Comparison of ENCODE assay signal across 20 cellular contexts in the genomic region with DNA sequence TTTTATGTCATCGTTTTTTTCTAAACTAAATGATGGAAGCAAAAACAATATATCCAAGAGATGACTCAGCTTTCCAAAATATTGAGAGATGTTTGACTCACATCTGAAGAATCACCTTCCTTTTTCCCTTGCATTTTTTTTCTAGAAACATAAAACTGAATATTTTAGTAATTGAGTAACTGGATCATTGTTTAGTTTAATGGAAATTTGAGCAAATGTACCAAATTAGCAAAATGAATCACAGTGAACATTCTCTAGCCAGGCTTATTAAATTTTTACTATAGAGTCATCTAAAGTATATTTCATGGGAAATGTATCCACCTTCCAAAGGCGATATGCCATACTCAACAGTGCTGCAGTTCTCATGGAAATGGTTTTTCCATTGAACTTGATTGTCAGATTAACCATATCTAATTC.
DNase-seq lines count a peak whose midpoint lies in the region; ATAC-seq, FAIRE-seq and TF ChIP-seq lines count a peak whose summit lies in the region.
"Had no signal": no experiment of that assay in that cellular context is flagged by ENCODE, and none has a peak within 500 bp of the region (broad histone marks: within the 10 kb centered on the region; RNA-seq: fewer than 3 reads in every experiment).

No MANE protein-coding gene starts in this region.

- 87 to 92% methylated on average over 2 of the region's 2 CpGs for WGBS in upper lobe of left lung, 2 donors
- 95% methylated on average over 2 of the region's 2 CpGs for WGBS in sigmoid colon, 2 donors
- 79% methylated on average over 2 of the region's 2 CpGs for WGBS in gastroesophageal sphincter (ENCODE audit: low coverage in 1 of 2), 2 donors

- intact Hi-C loops in endothelial cell of umbilical vein (cut with micrococcal nuclease), result no loop called here
- intact Hi-C loops in sigmoid colon (cut with DNase I), result no loop called here

- CTCF ChIA-PET in endothelial cell of umbilical vein (lab: Charles Lee), result no interaction called here

- peak overlapping the region; percentile 6; the same call in 1 of the 2 replicates for H3K27ac ChIP-seq in SJSA1
- H3K27ac ChIP-seq in endothelial cell of umbilical vein (ENCODE audit: insufficient read depth, low read depth, low read length), result peak overlapping the region; percentile 76
- H3K27ac ChIP-seq in upper lobe of left lung, result no peak overlapping the region
- H3K27ac ChIP-seq in sigmoid colon, result no peak overlapping the region
- H3K27ac ChIP-seq in gastroesophageal sphincter, result no peak overlapping the region
- H3K27ac ChIP-seq: tibial nerve had no signal

- no peaks in the 10 kb centered on the region for H3K9me3 ChIP-seq in SJSA1 (replicated peaks)
- no peaks in the 10 kb centered on the region for H3K9me3 ChIP-seq in endothelial cell of umbilical vein (replicated peaks; ENCODE audit: control insufficient read depth, insufficient read depth, low read length)
- H3K9me3 ChIP-seq in upper lobe of left lung, result no peaks in the 10 kb centered on the region
- H3K9me3 ChIP-seq in MG63, result peaks cover 4% of the 10 kb centered on the region; the same call in 1 of the 2 replicates
- H3K9me3 ChIP-seq in sigmoid colon, result no peaks in the 10 kb centered on the region
- H3K9me3 ChIP-seq in gastroesophageal sphincter, result no peaks in the 10 kb centered on the region

- H3K4me3 ChIP-seq in SJSA1 (no peak overlapping the region), endothelial cell of umbilical vein (replicated peaks in 1 of 3; ENCODE audit: insufficient read depth in 1 of 3, low read depth in 1 of 3, low read length in 3 of 3) (no peak overlapping the region), skeletal muscle cell (ENCODE audit: low read depth, low read length) (no peak overlapping the region), upper lobe of left lung (no peak overlapping the region), MG63 (no peak overlapping the region), sigmoid colon (no peak overlapping the region), gastroesophageal sphincter (no peak overlapping the region)
- H3K4me3 ChIP-seq: tibial nerve had no signal

- H3K27me3 ChIP-seq in SJSA1 (replicated peaks) (no peaks in the 10 kb centered on the region), endothelial cell of umbilical vein (ENCODE audit: control insufficient read depth in 2 of 2, insufficient read depth in 2 of 2, low read length in 2 of 2) (no peaks in the 10 kb centered on the region), upper lobe of left lung (no peaks in the 10 kb centered on the region), MG63 (no peaks in the 10 kb centered on the region), sigmoid colon (no peaks in the 10 kb centered on the region), gastroesophageal sphincter (no peaks in the 10 kb centered on the region)
- H3K27me3 ChIP-seq: tibial nerve had no signal

- TF ChIP-seq CTCF in endothelial cell of umbilical vein (IDR thresholded peaks at IDR 0.05; ENCODE audit: extremely low read depth in 1 of 2, insufficient read depth in 1 of 2, low read depth in 1 of 2, low read length in 2 of 2), result no peak
- no peak for TF ChIP-seq CTCF in upper lobe of left lung (IDR thresholded peaks at IDR 0.05)
- no peak for TF ChIP-seq CTCF in sigmoid colon (IDR thresholded peaks at IDR 0.05)
- no peak for TF ChIP-seq CTCF in gastroesophageal sphincter (IDR thresholded peaks at IDR 0.05)

- H4K20me1 ChIP-seq in endothelial cell of umbilical vein (replicated peaks; ENCODE audit: control insufficient read depth, extremely low read depth, insufficient read depth, low read length), result no peaks in the 10 kb centered on the region

- no peak overlapping the region for H3K9ac ChIP-seq in endothelial cell of umbilical vein (replicated peaks; ENCODE audit: extremely low read depth, insufficient read depth, low read length)

- BruUV-seq in endothelial cell of umbilical vein (replicated peaks; lab: Mats Ljungman, UMichigan), result no TSS peak

- H3K4me2 ChIP-seq in endothelial cell of umbilical vein (ENCODE audit: insufficient read depth, low read length), result peak overlapping the region; percentile 42

- peak overlapping the region; percentile 54 for H2AFZ ChIP-seq in endothelial cell of umbilical vein (ENCODE audit: low read depth, low read length)

- ATAC-seq in upper lobe of left lung (ENCODE audit: low FRiP score in 2 of 2), result no peak
- no peak for ATAC-seq in gastroesophageal sphincter
- ATAC-seq: activated CD8-positive, alpha-beta T cell treated with anti-CD3 and anti-CD28 coated beads for 36 hours; activated naive CD4-positive, alpha-beta T cell treated with anti-CD3 and anti-CD28 coated beads, Interleukin-2, amount 50 U/mL, for 72 hours; activated T-cell treated with anti-CD3 and anti-CD28 coated beads, Interleukin-2, amount 50 U/mL, for 4 hours; natural killer cell treated with Interleukin-12 subunit alpha and Interleukin-12 subunit beta and Interleukin-15 and Interleukin-18, amount 100 ng/mL, for 72 hours; Right ventricle myocardium inferior; stimulated activated memory B cell treated with anti-CD40 and anti-IgM and Interleukin-4, amounts not matched to agents 10 μg/mL and 1 μg/mL and 100 μg/mL, for 72 hours; T-helper 17 cell had no signal

- H3K79me2 ChIP-seq in endothelial cell of umbilical vein (ENCODE audit: control insufficient read depth, insufficient read depth, low read length), result no peaks in the 10 kb centered on the region

- H3K36me3 ChIP-seq in SJSA1 (no peaks in the 10 kb centered on the region), endothelial cell of umbilical vein (ENCODE audit: control insufficient read depth in 2 of 2, extremely low read depth in 1 of 2, insufficient read depth in 2 of 2, low read length in 2 of 2) (no peaks in the 10 kb centered on the region), upper lobe of left lung (no peaks in the 10 kb centered on the region), MG63 (no peaks in the 10 kb centered on the region), sigmoid colon (no peaks in the 10 kb centered on the region), gastroesophageal sphincter (no peaks in the 10 kb centered on the region)
- H3K36me3 ChIP-seq: tibial nerve had no signal

- dilution Hi-C loops in endothelial cell of umbilical vein (cut with MboI; ENCODE audit: extremely low pct_ligation_motif_present, low sequenced_read_pairs), result no loop called here

- DNase-seq in EL (peak; percentile 83), SJSA1 (ENCODE audit: low read depth in 1 of 2, low spot score in 2 of 2) (peak in 1 of 2 experiments; percentile 21), endothelial cell of umbilical vein (ENCODE audit: low read depth, low spot score) (peak; percentile 52), skeletal muscle cell (ENCODE audit: low read depth) (peak; percentile 45), upper lobe of left lung (no peak), MG63 (no peak), sigmoid colon (no peak)
- DNase-seq: activated CD8-positive, alpha-beta T cell treated with anti-CD3 and anti-CD28 coated beads for 36 hours; activated T-cell treated with anti-CD3 and anti-CD28 coated beads, Interleukin-2, amount 50 U/mL, for 4 hours; central memory CD4-positive, alpha-beta T cell; NCI-H1930; NCI-H446 treated with DMSO at 0.1 percent for 48 hours; stimulated activated CD4-positive, alpha-beta T cell treated with anti-CD3 and anti-CD28 coated beads, Interleukin-12 subunit alpha, Interleukin-12 subunit beta, amount 100 ng/mL, for 4 hours; T-helper 17 cell had no signal

- H3K9me1 ChIP-seq in endothelial cell of umbilical vein (replicated peaks; ENCODE audit: control insufficient read depth, extremely low read depth, insufficient read depth, low read length), result no peaks in the 10 kb centered on the region

- H3K4me1 ChIP-seq in SJSA1 (replicated peaks) (peaks cover 11% of the 10 kb centered on the region), endothelial cell of umbilical vein (ENCODE audit: control insufficient read depth, extremely low read depth, insufficient read depth, low read length) (peaks cover 11% of the 10 kb centered on the region), upper lobe of left lung (no peaks in the 10 kb centered on the region), sigmoid colon (no peaks in the 10 kb centered on the region), gastroesophageal sphincter (no peaks in the 10 kb centered on the region)
- H3K4me1 ChIP-seq: tibial nerve had no signal

- peak; percentile 71 for FAIRE-seq in endothelial cell of umbilical vein (lab: Jason Lieb, UNC)

- TF ChIP-seq POLR2A in endothelial cell of umbilical vein (IDR thresholded peaks at IDR 0.05; ENCODE audit: low read depth, low read length), result no peak
- TF ChIP-seq POLR2A in upper lobe of left lung (IDR thresholded peaks at IDR 0.05), result no peak
- TF ChIP-seq POLR2A in sigmoid colon (IDR thresholded peaks at IDR 0.05), result no peak
- TF ChIP-seq POLR2A in gastroesophageal sphincter (IDR thresholded peaks at IDR 0.05), result no peak

- TF ChIP-seq EP300 in upper lobe of left lung (IDR thresholded peaks at IDR 0.05) (no peak), sigmoid colon (IDR thresholded peaks at IDR 0.05) (no peak), gastroesophageal sphincter (IDR thresholded peaks at IDR 0.05) (no peak)

- POLR2A ChIA-PET in endothelial cell of umbilical vein (lab: Charles Lee), result no interaction called here

TF ChIP-seq in endothelial cell of umbilical vein, 7 proteins besides CTCF, POLR2A, EP300 and RAD21:
- TF ChIP-seq POLR2AphosphoS5 (IDR thresholded peaks at IDR 0.05; ENCODE audit: insufficient read depth, low read depth, low read length), result no peak
- TF ChIP-seq FOS (IDR thresholded peaks at IDR 0.05; ENCODE audit: borderline replicate concordance, insufficient read depth, low read length), result peak; percentile 91
- TF ChIP-seq GATA2 (IDR thresholded peaks at IDR 0.05; ENCODE audit: insufficient read depth, insufficient read length, low read depth, low read length), result peak; percentile 4
- no peak for TF ChIP-seq MYC (IDR thresholded peaks at IDR 0.05; ENCODE audit: low read depth, low read length)
- TF ChIP-seq, protein P1, sequence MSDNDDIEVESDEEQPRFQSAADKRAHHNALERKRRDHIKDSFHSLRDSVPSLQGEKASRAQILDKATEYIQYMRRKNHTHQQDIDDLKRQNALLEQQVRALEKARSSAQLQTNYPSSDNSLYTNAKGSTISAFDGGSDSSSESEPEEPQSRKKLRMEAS (IDR thresholded peaks at IDR 0.05; ENCODE audit: insufficient read depth, insufficient read length), result no peak
- TF ChIP-seq JUN (IDR thresholded peaks at IDR 0.05; ENCODE audit: borderline replicate concordance, insufficient read depth, insufficient read length, low read depth), result peak; percentile 59

Comparison
In these comparisons a context has a peak if more than half of its experiments do, and no peak if none do; other contexts are left out.
1. DNase-seq: peak in EL (single experiment), endothelial cell of umbilical vein (single experiment) and skeletal muscle cell (single experiment); none in upper lobe of left lung (0 of 2), MG63 (single experiment) and sigmoid colon (single experiment).
2. H3K27ac ChIP-seq: peak in SJSA1 (single experiment) and endothelial cell of umbilical vein (single experiment); none in upper lobe of left lung (0 of 4), sigmoid colon (0 of 4) and gastroesophageal sphincter (0 of 4).